In genomic region chr15:64825431-64826294, GRCh38 we compare ENCODE assay signal across 8 cellular contexts. TPM values are rescaled to one million over a fixed set of nuclear protein-coding genes. Genes with fewer than 3 reads are reported as not detected.
DNase-seq lines count a peak whose midpoint lies in the region; ATAC-seq and TF ChIP-seq lines count a peak whose summit lies in the region.

PIF1 (minus strand) TSS chr15:64825647; CDS start chr15:64824335, 1,312 bp downstream.

- H2BK5ac ChIP-seq in H9 (ENCODE audit: insufficient read length, low read length), result no peak within 1 kb of the TSS

- H3K9me3 Mint-ChIP-seq in H9, result no peaks in the 10 kb centered on the region
- no peaks in the 10 kb centered on the region for H3K9me3 Mint-ChIP-seq in activated T-helper 2 cell treated with anti-CD3 and anti-CD28 coated beads, Interferon-gamma antibody, Interleukin-2, Interleukin-4, amounts not matched to agents 10 μg/mL and 5 μg/mL and 100 μg/mL, durations not matched to agents 14 hours and 24 hours and 36 hours
- H3K9me3 Mint-ChIP-seq in natural killer cell treated with Interleukin-12 subunit alpha and Interleukin-12 subunit beta and Interleukin-15 and Interleukin-18, amount 100 ng/mL, for 72 hours, result no peaks in the 10 kb centered on the region

- H3K4me1 ChIP-seq in ES-I3 (ENCODE audit: insufficient read depth, low read length) (peaks cover 7% of the 10 kb centered on the region; the same call in 1 of the 2 replicates), H9 (ENCODE audit: insufficient read depth, low read length) (peaks cover 4% of the 10 kb centered on the region; the same call in 1 of the 2 replicates)

- peaks cover 4% of the 10 kb centered on the region; the same call in 1 of the 2 replicates for H3K79me2 ChIP-seq in H9 (ENCODE audit: insufficient read depth, low read length)

- H3K4ac ChIP-seq in H9 (ENCODE audit: low read depth, low read length), result no peak within 1 kb of the TSS; the same call in 1 of the 2 replicates

- H2AFZ ChIP-seq in H9 (ENCODE audit: low read length), result no peak within 1 kb of the TSS

- H2BK120ac ChIP-seq in H9 (ENCODE audit: low read depth, low read length, poor library complexity, severe bottlenecking), result no peak within 1 kb of the TSS

- peak within 1 kb of the TSS; percentile 35 for H2BK12ac ChIP-seq in H9 (ENCODE audit: insufficient read length, low read depth, low read length)

- H3K23me2 ChIP-seq in H9 (ENCODE audit: insufficient read length, low read depth, low read length, poor library complexity, severe bottlenecking), result peaks cover 14% of the 10 kb centered on the region

- peaks cover 23 to 32% of the 10 kb centered on the region in 2 experiments for H3K4me1 Mint-ChIP-seq in H9
- peaks cover 34% of the 10 kb centered on the region for H3K4me1 Mint-ChIP-seq in activated T-helper 2 cell treated with anti-CD3 and anti-CD28 coated beads, Interferon-gamma antibody, Interleukin-2, Interleukin-4, amounts not matched to agents 10 μg/mL and 5 μg/mL and 100 μg/mL, durations not matched to agents 14 hours and 24 hours and 36 hours (ENCODE audit: low read depth)
- peaks cover 36 to 41% of the 10 kb centered on the region in 2 donors for H3K4me1 Mint-ChIP-seq in natural killer cell treated with Interleukin-12 subunit alpha and Interleukin-12 subunit beta and Interleukin-15 and Interleukin-18, amount 100 ng/mL, for 72 hours (ENCODE audit: low read depth in 2 of 2)

- peak within 1 kb of the TSS; percentile 97 for H3K9ac ChIP-seq in ES-I3 (ENCODE audit: low read depth, low read length)
- peak within 1 kb of the TSS; percentile 87 for H3K9ac ChIP-seq in H9 (ENCODE audit: extremely low read depth, insufficient read length, low read length)

- peak within 1 kb of the TSS; percentile 74 for H3T11ph ChIP-seq in H9 (ENCODE audit: low read length)

- H3K27ac Mint-ChIP-seq in H9, result peak within 1 kb of the TSS; percentile 96 to 99 (median 97)
- peak within 1 kb of the TSS; percentile 88 for H3K27ac Mint-ChIP-seq in activated T-helper 2 cell treated with anti-CD3 and anti-CD28 coated beads, Interferon-gamma antibody, Interleukin-2, Interleukin-4, amounts not matched to agents 10 μg/mL and 5 μg/mL and 100 μg/mL, durations not matched to agents 14 hours and 24 hours and 36 hours
- H3K27ac Mint-ChIP-seq in natural killer cell treated with Interleukin-12 subunit alpha and Interleukin-12 subunit beta and Interleukin-15 and Interleukin-18, amount 100 ng/mL, for 72 hours, result peak within 1 kb of the TSS; percentile 69 to 82

- no peak within 1 kb of the TSS for H4K91ac ChIP-seq in H9 (ENCODE audit: insufficient read length, low read depth, low read length)

- no peak within 1 kb of the TSS for H3K56ac ChIP-seq in H9 (ENCODE audit: insufficient read length, low read depth, low read length)

- peak; percentile 95 for ATAC-seq in natural killer cell treated with Interleukin-12 subunit alpha and Interleukin-12 subunit beta and Interleukin-15 and Interleukin-18, amount 100 ng/mL, for 72 hours

- no peak within 1 kb of the TSS for H2BK15ac ChIP-seq in H9 (ENCODE audit: low read depth, low read length)

- peaks cover 31 to 39% (median 36%) of the 10 kb centered on the region in 3 experiments for H3K36me3 Mint-ChIP-seq in H9 (ENCODE audit: insufficient read depth in 1 of 3, low read depth in 3 of 3)
- H3K36me3 Mint-ChIP-seq in activated T-helper 2 cell treated with anti-CD3 and anti-CD28 coated beads, Interferon-gamma antibody, Interleukin-2, Interleukin-4, amounts not matched to agents 10 μg/mL and 5 μg/mL and 100 μg/mL, durations not matched to agents 14 hours and 24 hours and 36 hours (ENCODE audit: low read depth), result peaks cover 18% of the 10 kb centered on the region
- no peaks in the 10 kb centered on the region for H3K36me3 Mint-ChIP-seq in natural killer cell treated with Interleukin-12 subunit alpha and Interleukin-12 subunit beta and Interleukin-15 and Interleukin-18, amount 100 ng/mL, for 72 hours

- peak; percentile 90 for TF ChIP-seq POLR2A in Raji (IDR thresholded peaks at IDR 0.05; ENCODE audit: insufficient read depth, low read depth, low read length)

- H2AK5ac ChIP-seq in H9 (ENCODE audit: insufficient read length, low read length), result no peak within 1 kb of the TSS

- H4K5ac ChIP-seq in H9 (ENCODE audit: insufficient read length, low read depth, low read length), result no peak within 1 kb of the TSS

- H3K27me3 Mint-ChIP-seq in H9 (ENCODE audit: low read depth), result no peaks in the 10 kb centered on the region
- no peaks in the 10 kb centered on the region for H3K27me3 Mint-ChIP-seq in activated T-helper 2 cell treated with anti-CD3 and anti-CD28 coated beads, Interferon-gamma antibody, Interleukin-2, Interleukin-4, amounts not matched to agents 10 μg/mL and 5 μg/mL and 100 μg/mL, durations not matched to agents 14 hours and 24 hours and 36 hours (ENCODE audit: low read depth)
- no peaks in the 10 kb centered on the region for H3K27me3 Mint-ChIP-seq in natural killer cell treated with Interleukin-12 subunit alpha and Interleukin-12 subunit beta and Interleukin-15 and Interleukin-18, amount 100 ng/mL, for 72 hours

- peak within 1 kb of the TSS; percentile 85 for H3K4me2 ChIP-seq in H9 (ENCODE audit: insufficient read depth, insufficient read length, low read length)

- H4K8ac ChIP-seq in H9 (replicated peaks; ENCODE audit: insufficient read length, low read depth, low read length), result no peak within 1 kb of the TSS

- peak within 1 kb of the TSS; percentile 94 for H3K18ac ChIP-seq in H9 (ENCODE audit: insufficient read length, low read depth, low read length)

- peak; percentile 98 for DNase-seq in H9
- peak; percentile 99 for DNase-seq in M059J (ENCODE audit: low read depth)
- DNase-seq in activated T-helper 2 cell treated with anti-CD3 and anti-CD28 coated beads, Interferon-gamma antibody, Interleukin-2, Interleukin-4, amounts not matched to agents 10 μg/mL and 5 μg/mL and 100 μg/mL, durations not matched to agents 14 hours and 24 hours and 36 hours (ENCODE audit: low spot score), result peak; percentile 93
- peak; percentile 99 for DNase-seq in fibroblast of peridontal ligament (ENCODE audit: extremely low read depth)
- DNase-seq in natural killer cell treated with Interleukin-12 subunit alpha and Interleukin-12 subunit beta and Interleukin-15 and Interleukin-18, amount 100 ng/mL, for 72 hours (ENCODE audit: low spot score), result peak; percentile 94
- DNase-seq in stimulated activated naive CD4-positive, alpha-beta T cell treated with Interleukin-2 at 50 U/mL for 16 hours (lab: John Stamatoyannopoulos, UW), result peak; percentile 88

- TF ChIP-seq CTCF in H9 (conservative IDR thresholded peaks at IDR 0.05), result no peak

- WGBS in H9 (ENCODE audit: extremely low coverage, insufficient read length, low lambda C conversion rate), result no CpG with 5 or more reads among the region's 35 CpGs

- no peaks in the 10 kb centered on the region for H3K79me1 ChIP-seq in H9 (ENCODE audit: insufficient read depth, low read depth, low read length, poor library complexity, severe bottlenecking)

- H3K23ac ChIP-seq in H9 (ENCODE audit: insufficient read length, low read depth, low read length), result no peak within 1 kb of the TSS

- peak within 1 kb of the TSS; percentile 94 for H3K14ac ChIP-seq in H9 (ENCODE audit: insufficient read depth, low read length)

- H3K4me3 Mint-ChIP-seq in H9, result peak within 1 kb of the TSS; percentile 81 to 98
- peak within 1 kb of the TSS; percentile 94 for H3K4me3 Mint-ChIP-seq in activated T-helper 2 cell treated with anti-CD3 and anti-CD28 coated beads, Interferon-gamma antibody, Interleukin-2, Interleukin-4, amounts not matched to agents 10 μg/mL and 5 μg/mL and 100 μg/mL, durations not matched to agents 14 hours and 24 hours and 36 hours (ENCODE audit: low read depth)
- H3K4me3 Mint-ChIP-seq in natural killer cell treated with Interleukin-12 subunit alpha and Interleukin-12 subunit beta and Interleukin-15 and Interleukin-18, amount 100 ng/mL, for 72 hours, result peak within 1 kb of the TSS; percentile 94

- no peaks in the 10 kb centered on the region for H3K9me3 ChIP-seq in ES-I3 (ENCODE audit: control insufficient read depth, insufficient read depth, low read length)
- no peaks in the 10 kb centered on the region for H3K9me3 ChIP-seq in H9 (ENCODE audit: control insufficient read depth, low read depth, low read length)

- intact Hi-C loops in activated T-helper 2 cell treated with anti-CD3 and anti-CD28 coated beads, Interferon-gamma antibody, Interleukin-2, Interleukin-4, amounts not matched to agents 10 μg/mL and 5 μg/mL and 100 μg/mL, durations not matched to agents 14 hours and 24 hours and 36 hours (cut with micrococcal nuclease), result loop anchor here (1.0 to 10.0 kb wide), 4 partner anchors 10 to 479 kb away; partner anchors contain the start of genes PLEKHO2 and RNU5B-1

- peak within 1 kb of the TSS; percentile 72 for H3K27ac ChIP-seq in H9 (ENCODE audit: insufficient read length, low read depth, low read length)

- H3K36me3 ChIP-seq in ES-I3 (ENCODE audit: insufficient read depth, low read length), result peaks cover 12% of the 10 kb centered on the region

- H3K27me3 ChIP-seq in H9 (ENCODE audit: insufficient read depth, low read length), result no peaks in the 10 kb centered on the region

- H4K20me1 ChIP-seq in H9 (ENCODE audit: control insufficient read depth, insufficient read depth, insufficient read length), result no peaks in the 10 kb centered on the region

- H2BK20ac ChIP-seq in H9 (ENCODE audit: low read depth, low read length, poor library complexity, severe bottlenecking), result no peak within 1 kb of the TSS

RNA-seq across cellular contexts. Expression of gene PIF1, which starts in this region (rescaled TPM):
- 64.0 and 74.4 TPM in 2 replicates for total RNA-seq in H9 (2021)
- total RNA-seq in M059J (2014; rRNA removed; shearing (Covaris generic)), result 9.0 and 11.1 TPM in 2 replicates
- total RNA-seq in activated T-helper 2 cell treated with anti-CD3 and anti-CD28 coated beads, Interferon-gamma antibody, Interleukin-2, Interleukin-4, amounts not matched to agents 10 μg/mL and 5 μg/mL and 100 μg/mL, durations not matched to agents 14 hours and 24 hours and 36 hours, result 28.1 and 29.2 TPM in 2 replicates
- total RNA-seq in natural killer cell treated with Interleukin-12 subunit alpha and Interleukin-12 subunit beta and Interleukin-15 and Interleukin-18, amount 100 ng/mL, for 72 hours, result 10 to 100 TPM; 24.7 to 91.9 TPM

Comparison
In these comparisons a context has a peak if more than half of its experiments do, and no peak if none do; other contexts are left out.
1. Peak in every context shown above with its lines: DNase-seq, ATAC-seq and H3K27ac ChIP-seq.